ENCODE assay signal across 24 cellular contexts in genomic region chr18:23805898-23806297, GRCh38.
A peak's percentile ranks its signal among the peaks of the same experiment; 100 is the strongest.
DNase-seq lines count a peak whose midpoint lies in the region; ATAC-seq, FAIRE-seq and TF ChIP-seq lines count a peak whose summit lies in the region.
"Had no signal": no experiment of that assay in that cellular context is flagged by ENCODE, and none has a peak within 500 bp of the region (broad histone marks: within the 10 kb centered on the region; RNA-seq: fewer than 3 reads in every experiment).

No MANE protein-coding gene starts in this region.

- no peaks in the 10 kb centered on the region for H3K9me3 Mint-ChIP-seq in endothelial cell (ENCODE audit: unreplicated experiment)
- H3K9me3 Mint-ChIP-seq: activated naive CD4-positive, alpha-beta T cell treated with anti-CD3 and anti-CD28 coated beads for 36 hours; endodermal cell had no signal

- H2AFZ ChIP-seq in keratinocyte (ENCODE audit: control insufficient read depth, low read length), result no peak overlapping the region

- dilution Hi-C loops in keratinocyte (cut with MboI; ENCODE audit: extremely low pct_ligation_motif_present, low sequenced_read_pairs), result no loop called here

- no peaks in the 10 kb centered on the region for H3K36me3 Mint-ChIP-seq in endothelial cell (ENCODE audit: low read depth, unreplicated experiment)
- H3K36me3 Mint-ChIP-seq: CD4-positive, CD25-positive, alpha-beta regulatory T cell had no signal

- no peaks in the 10 kb centered on the region for H3K27me3 ChIP-seq in keratinocyte (ENCODE audit: control insufficient read depth, extremely low read depth, insufficient read depth, low read length)
- H3K27me3 ChIP-seq: right lobe of liver, tibial artery had no signal

- no peaks in the 10 kb centered on the region for H3K9me3 ChIP-seq in keratinocyte (ENCODE audit: control insufficient read depth, low read depth, low read length)
- H3K9me3 ChIP-seq: right lobe of liver, tibial artery had no signal

- peak; percentile 33 for DNase-seq in Daoy (ENCODE audit: low read depth)
- peak; percentile 83 for DNase-seq in MV-4-11 (lab: John Stamatoyannopoulos, UW)
- peak; percentile 28 for DNase-seq in dermis blood vessel endothelial cell
- no peak for DNase-seq in keratinocyte (ENCODE audit: low read depth, low spot score)
- DNase-seq in GM20000 (ENCODE audit: low spot score), result no peak
- DNase-seq in endothelial cell (ENCODE audit: low spot score), result no peak
- DNase-seq in NAMALWA (ENCODE audit: low spot score), result no peak
- DNase-seq: activated CD4-positive, alpha-beta T cell treated with anti-CD3 and anti-CD28 coated beads, Interleukin-2, amount 50 U/mL, for 4 hours; activated naive CD4-positive, alpha-beta T cell treated with anti-CD3 and anti-CD28 coated beads for 36 hours; activated T-cell treated with anti-CD3 and anti-CD28 coated beads for 4 hours; aorta; CD4-positive, CD25-positive, alpha-beta regulatory T cell; endodermal cell; NCI-H1092 treated with DMSO at 0.1 percent for 48 hours; NCI-H524 treated with DMSO at 0.1 percent for 48 hours; right lobe of liver; Right ventricle myocardium superior; stimulated activated naive CD4-positive, alpha-beta T cell; SW 1271; tibial artery had no signal

- H3K27ac ChIP-seq in keratinocyte (ENCODE audit: control insufficient read depth, insufficient read depth, low read length), result no peak overlapping the region
- H3K27ac ChIP-seq: right lobe of liver, tibial artery had no signal

- H3K4me2 ChIP-seq in keratinocyte (ENCODE audit: control insufficient read depth, extremely low read depth, insufficient read depth, low read depth, low read length), result peak overlapping the region; percentile 43

- H3K9me1 ChIP-seq in keratinocyte (ENCODE audit: control insufficient read depth, extremely low read depth, insufficient read depth, low read length), result no peaks in the 10 kb centered on the region

- no peak for ATAC-seq in GM21381 (IDR thresholded peaks at IDR 0.05; ENCODE audit: unreplicated experiment)
- ATAC-seq: K562, right lobe of liver had no signal

- TF ChIP-seq CTCF in keratinocyte (optimal IDR thresholded peaks at IDR 0.05 in 1 of 3, IDR thresholded peaks at IDR 0.05 in 1 of 3, conservative IDR thresholded peaks at IDR 0.05 in 1 of 3; ENCODE audit: extremely low read depth in 1 of 3, insufficient read depth in 2 of 3, low read length in 3 of 3), result peak in 1 of 3 experiments; percentile 11
- no peak for TF ChIP-seq CTCF in GM20000 (IDR thresholded peaks at IDR 0.05; ENCODE audit: extremely low read depth, missing control alignments)
- TF ChIP-seq CTCF in endothelial cell (IDR thresholded peaks at IDR 0.05; ENCODE audit: unreplicated experiment), result no peak

- H3K27ac Mint-ChIP-seq in endothelial cell (ENCODE audit: unreplicated experiment), result no peak overlapping the region
- H3K27ac Mint-ChIP-seq: activated naive CD4-positive, alpha-beta T cell treated with anti-CD3 and anti-CD28 coated beads for 36 hours; CD4-positive, CD25-positive, alpha-beta regulatory T cell; endodermal cell had no signal

- H3K4me3 ChIP-seq in keratinocyte (ENCODE audit: control insufficient read depth in 2 of 3, extremely low read depth in 1 of 3, insufficient read depth in 2 of 3, low read depth in 1 of 3, low read length in 3 of 3), result no peak overlapping the region
- H3K4me3 ChIP-seq: K562, right lobe of liver, tibial artery had no signal

- H3K9ac ChIP-seq in keratinocyte (ENCODE audit: control insufficient read depth, extremely low read depth, insufficient read depth, low read length), result no peak overlapping the region

- no peaks in the 10 kb centered on the region for H3K79me2 ChIP-seq in keratinocyte (ENCODE audit: control insufficient read depth, insufficient read depth, low read length)

- no peaks in the 10 kb centered on the region for H4K20me1 ChIP-seq in keratinocyte (ENCODE audit: control insufficient read depth, extremely low read depth, insufficient read depth, low read length)

- H3K4me3 Mint-ChIP-seq in endothelial cell (ENCODE audit: unreplicated experiment), result no peak overlapping the region
- H3K4me3 Mint-ChIP-seq: activated naive CD4-positive, alpha-beta T cell treated with anti-CD3 and anti-CD28 coated beads for 36 hours; CD4-positive, CD25-positive, alpha-beta regulatory T cell; endodermal cell had no signal

- no peaks in the 10 kb centered on the region for H3K27me3 Mint-ChIP-seq in endothelial cell (ENCODE audit: unreplicated experiment)

- H3K4me1 ChIP-seq in keratinocyte (ENCODE audit: control insufficient read depth, extremely low read depth, insufficient read depth, low read length), result peaks cover 7% of the 10 kb centered on the region
- H3K4me1 ChIP-seq: right lobe of liver, tibial artery had no signal

- FAIRE-seq in keratinocyte (lab: Jason Lieb, UNC), result peak; percentile 81
- FAIRE-seq: colon, GM12891, K562 had no signal

- H3K4me1 Mint-ChIP-seq in endothelial cell (ENCODE audit: unreplicated experiment), result no peaks in the 10 kb centered on the region

- no peaks in the 10 kb centered on the region for H3K36me3 ChIP-seq in keratinocyte (ENCODE audit: control insufficient read depth in 2 of 2, extremely low read depth in 1 of 2, insufficient read depth in 2 of 2, low read length in 2 of 2)
- H3K36me3 ChIP-seq: right lobe of liver, tibial artery had no signal

Comparison
In these comparisons a context has a peak if more than half of its experiments do, and no peak if none do; other contexts are left out.
1. DNase-seq: peak in Daoy (single experiment), MV-4-11 (single experiment) and dermis blood vessel endothelial cell (single experiment); none in keratinocyte (single experiment), GM20000 (single experiment), endothelial cell (single experiment) and NAMALWA (single experiment).